9 cellular contexts compared by ENCODE assay signal in genomic region chr14:103078420-103078749, GRCh38. TPM values are rescaled to one million over a fixed set of nuclear protein-coding genes. Genes with fewer than 3 reads are reported as not detected.
A peak's percentile ranks its signal among the peaks of the same experiment; 100 is the strongest.
DNase-seq lines count a peak whose midpoint lies in the region; ATAC-seq, FAIRE-seq and TF ChIP-seq lines count a peak whose summit lies in the region.
"Had no signal": no experiment of that assay in that cellular context is flagged by ENCODE, and none has a peak within 500 bp of the region (broad histone marks: within the 10 kb centered on the region; RNA-seq: fewer than 3 reads in every experiment).

No MANE protein-coding gene starts in this region.

- DNase-seq in HT1080 (ENCODE audit: low read depth) (peak; percentile 63), NOMO-1 (lab: John Stamatoyannopoulos, UW; ENCODE audit: unreplicated experiment in 2 of 2) (peak; percentile 56 to 75), mucosa of gallbladder (ENCODE audit: low spot score) (peak; percentile 83)
- peak; percentile 80 for DNase-seq in activated CD8-positive, alpha-beta memory T cell treated with anti-CD3 and anti-CD28 coated beads for 24 hours
- peak; percentile 35 to 47 for DNase-seq in stimulated activated CD8-positive, alpha-beta memory T cell treated with anti-CD3 and anti-CD28 coated beads, Interleukin-4, amount 100 ng/mL, for 4 hours (ENCODE audit: low read depth in 2 of 2, low spot score in 1 of 2)

- peak; percentile 86 for TF ChIP-seq CTCF in GM12874 (IDR thresholded peaks at IDR 0.05; ENCODE audit: insufficient read depth, low read depth, low read length)

- FAIRE-seq in endometrium (lab: Jason Lieb, UNC) = peak; percentile 18
- FAIRE-seq: islet of Langerhans had no signal

- no peak for ATAC-seq in GM18909 (IDR thresholded peaks at IDR 0.05; ENCODE audit: poor library complexity, unreplicated experiment)

RNA-seq across cellular contexts. Expression of gene LBHD2, which starts 5.6 kb away (rescaled TPM):
- total RNA-seq in HT1080 (2014; rRNA removed; shearing (Covaris generic)) = not detected in 2 replicates
- polyA plus RNA-seq in HT1080 (2015; cell fraction: cytosol; rRNA removed) = not detected in 2 replicates
- polyA plus RNA-seq in HT1080 (2015; cell fraction: nucleus; rRNA removed) = not detected in 2 replicates
- 0.60 TPM for total RNA-seq in mucosa of gallbladder

RNA-seq across cellular contexts. Expression of gene EXOC3L4, which starts 16.1 kb away (rescaled TPM):
- not detected in 2 replicates for total RNA-seq in HT1080 (2014; rRNA removed; shearing (Covaris generic))
- 0.37 TPM in 1 of 2 replicates, not detected in the other for polyA plus RNA-seq in HT1080 (2015; cell fraction: cytosol; rRNA removed)
- 0.25 TPM in 1 of 2 replicates, not detected in the other for polyA plus RNA-seq in HT1080 (2015; cell fraction: nucleus; rRNA removed)
- total RNA-seq in mucosa of gallbladder = 22.9 TPM

RNA-seq across cellular contexts. Expression of gene CDC42BPB, which starts 21.0 kb away (rescaled TPM):
- 42.1 and 54.3 TPM in 2 replicates for total RNA-seq in HT1080 (2014; rRNA removed; shearing (Covaris generic))
- 53.6 and 62.3 TPM in 2 replicates for polyA plus RNA-seq in HT1080 (2015; cell fraction: cytosol; rRNA removed)
- polyA plus RNA-seq in HT1080 (2015; cell fraction: nucleus; rRNA removed) = 121 and 123 TPM in 2 replicates
- 165 TPM for total RNA-seq in mucosa of gallbladder

RNA-seq across cellular contexts. Expression of gene TNFAIP2, which starts 44.9 kb away (rescaled TPM):
- total RNA-seq in HT1080 (2014; rRNA removed; shearing (Covaris generic)) = 17.6 and 26.1 TPM in 2 replicates
- polyA plus RNA-seq in HT1080 (2015; cell fraction: cytosol; rRNA removed) = 23.3 and 23.8 TPM in 2 replicates
- polyA plus RNA-seq in HT1080 (2015; cell fraction: nucleus; rRNA removed) = 59.9 and 65.3 TPM in 2 replicates
- 133 TPM for total RNA-seq in mucosa of gallbladder

Comparison
In these comparisons a context has a peak if more than half of its experiments do, and no peak if none do; other contexts are left out.
1. RNA of gene EXOC3L4, which starts 16.1 kb away (total RNA-seq): 22.9 TPM in mucosa of gallbladder (single experiment); not detected in HT1080; every median in the first group is over 10 times any median in the second.
2. Peak in every context shown above with its lines, with median percentiles within 50 percentile points of each other: DNase-seq.